8 cellular contexts compared by ENCODE assay signal in genomic region chr12:53299454-53300180, GRCh38. TPM values are rescaled to one million over a fixed set of nuclear protein-coding genes. Genes with fewer than 3 reads are reported as not detected.
A peak's percentile ranks its signal among the peaks of the same experiment; 100 is the strongest.
DNase-seq lines count a peak whose midpoint lies in the region; ATAC-seq and TF ChIP-seq lines count a peak whose summit lies in the region.

Gene MYG1, plus strand, starts transcription at chr12:53299695. Its CDS starts 43 bp downstream, at chr12:53299738.

- peaks cover 34% of the 10 kb centered on the region for H3K36me3 Mint-ChIP-seq in activated T-cell treated with anti-CD3 and anti-CD28 coated beads, Interleukin-2, amount 50 U/mL, for 4 hours (ENCODE audit: insufficient read depth)

- peak; percentile 55 for ATAC-seq in GM21515 (IDR thresholded peaks at IDR 0.05; ENCODE audit: unreplicated experiment)
- peak; percentile 72 to 76 for ATAC-seq in activated T-cell treated with anti-CD3 and anti-CD28 coated beads, Interleukin-2, amount 50 U/mL, for 4 hours

- H3K27me3 ChIP-seq in esophagus muscularis mucosa, result no peaks in the 10 kb centered on the region
- no peaks in the 10 kb centered on the region for H3K27me3 ChIP-seq in muscle layer of duodenum (ENCODE audit: low read depth, low read length)

- H3K9me3 Mint-ChIP-seq in activated T-cell treated with anti-CD3 and anti-CD28 coated beads, Interleukin-2, amount 50 U/mL, for 4 hours, result no peaks in the 10 kb centered on the region

- peaks cover 73% of the 10 kb centered on the region for H3K4me1 Mint-ChIP-seq in activated T-cell treated with anti-CD3 and anti-CD28 coated beads, Interleukin-2, amount 50 U/mL, for 4 hours (ENCODE audit: low read depth)

- intact Hi-C loops in esophagus muscularis mucosa (cut with DNase I), result no loop called here

- TF ChIP-seq POLR2A in esophagus muscularis mucosa (IDR thresholded peaks at IDR 0.05; ENCODE audit: low read depth), result no peak

- H3K36me3 ChIP-seq in esophagus muscularis mucosa (peaks cover 0 to 56% (median 43%) of the 10 kb centered on the region in 4 donors), muscle layer of duodenum (ENCODE audit: control insufficient read depth in 1 of 2, insufficient read depth in 2 of 2, low read length in 2 of 2) (peaks cover 19 to 32% of the 10 kb centered on the region in 2 donors)

- TF ChIP-seq CTCF in esophagus muscularis mucosa (IDR thresholded peaks at IDR 0.05), result peak in 2 of 3 experiments; percentile 27 to 31

- H3K4me1 ChIP-seq in esophagus muscularis mucosa, result peaks cover 37 to 81% (median 74%) of the 10 kb centered on the region in 4 donors
- peaks cover 23 to 49% of the 10 kb centered on the region in 2 donors for H3K4me1 ChIP-seq in muscle layer of duodenum (ENCODE audit: control insufficient read depth in 1 of 2, insufficient read depth in 2 of 2, low read length in 2 of 2)

- DNase-seq in DMS114 treated with DMSO at 0.1 percent for 48 hours (lab: John Stamatoyannopoulos, UW; ENCODE audit: unreplicated experiment), result peak; percentile 90
- DNase-seq in Jurkat, Clone E6-1 (ENCODE audit: low read depth, low spot score), result peak; percentile 89
- peak; percentile 73 for DNase-seq in activated T-cell treated with anti-CD3 and anti-CD28 coated beads, Interleukin-2, amount 50 U/mL, for 4 hours
- no peak for DNase-seq in esophagus muscularis mucosa (ENCODE audit: extremely low spot score)
- DNase-seq in stimulated activated CD8-positive, alpha-beta memory T cell treated with anti-CD3 and anti-CD28 coated beads, Interleukin-7, amount 100 ng/mL, for 24 hours (ENCODE audit: low read depth), result peak; percentile 61

- WGBS in esophagus muscularis mucosa, result 0% methylated on average over 19 of the region's 51 CpGs

- peak within 1 kb of the TSS; percentile 92 for H3K4me3 Mint-ChIP-seq in activated T-cell treated with anti-CD3 and anti-CD28 coated beads, Interleukin-2, amount 50 U/mL, for 4 hours

- H3K27me3 Mint-ChIP-seq in activated T-cell treated with anti-CD3 and anti-CD28 coated beads, Interleukin-2, amount 50 U/mL, for 4 hours (ENCODE audit: low read depth), result no peaks in the 10 kb centered on the region

- TF ChIP-seq EP300 in esophagus muscularis mucosa (IDR thresholded peaks at IDR 0.05), result no peak

- H3K4me3 ChIP-seq in Jurkat, Clone E6-1 (ENCODE audit: low read length), result peak within 1 kb of the TSS; percentile 78
- peak within 1 kb of the TSS; percentile 79 to 90 (median 86) for H3K4me3 ChIP-seq in esophagus muscularis mucosa
- H3K4me3 ChIP-seq in muscle layer of duodenum (ENCODE audit: low read depth in 1 of 2, low read length in 2 of 2), result peak within 1 kb of the TSS; percentile 87 to 97

- no peaks in the 10 kb centered on the region for H3K9me3 ChIP-seq in esophagus muscularis mucosa
- H3K9me3 ChIP-seq in muscle layer of duodenum (ENCODE audit: control insufficient read depth in 1 of 2, low read length in 2 of 2), result no peaks in the 10 kb centered on the region

- H3K27ac ChIP-seq in esophagus muscularis mucosa (replicated peaks in 1 of 4) (peak within 1 kb of the TSS; percentile 68 to 83 (median 77)), muscle layer of duodenum (ENCODE audit: low read length) (peak within 1 kb of the TSS; percentile 80)

TF ChIP-seq in PFSK-1, 5 proteins besides CTCF, POLR2A, EP300 and RAD21:
- TF ChIP-seq TAF1 (IDR thresholded peaks at IDR 0.05; ENCODE audit: borderline replicate concordance, insufficient read depth, low read length), result peak; percentile 58; the same call in 1 of the 2 replicates
- peak; percentile 93 for TF ChIP-seq POLR2AphosphoS5 (IDR thresholded peaks at IDR 0.05; ENCODE audit: low read depth, low read length)
- TF ChIP-seq SIN3A (IDR thresholded peaks at IDR 0.05; ENCODE audit: borderline replicate concordance, insufficient read depth, low read length), result peak; percentile 31; the same call in 1 of the 2 replicates
- peak; percentile 43 for TF ChIP-seq FOXP2 (optimal IDR thresholded peaks at IDR 0.05; ENCODE audit: borderline replicate concordance, extremely low read depth, extremely low read length, insufficient read depth)
- TF ChIP-seq REST (IDR thresholded peaks at IDR 0.05; ENCODE audit: insufficient read depth in 1 of 2, low read depth in 2 of 2, low read length in 2 of 2), result no peak

RNA-seq across cellular contexts. Expression of gene MYG1, which starts in this region (rescaled TPM):
- polyA plus RNA-seq in Jurkat, Clone E6-1 (2012; ENCODE audit: insufficient read depth, insufficient read length), result 89.9 TPM
- 106 TPM for polyA plus RNA-seq in PFSK-1 (2012; ENCODE audit: insufficient read length, low read depth)
- 100 to 1,000 TPM; 121 to 149 (median 128) TPM for total RNA-seq in activated T-cell treated with anti-CD3 and anti-CD28 coated beads, Interleukin-2, amount 50 U/mL, for 4 hours
- 10 to 100 TPM; 41.6 to 63.0 (median 46.2) TPM for total RNA-seq in esophagus muscularis mucosa
